ENCODE assay signal across 20 cellular contexts in genomic region chr5:1476181-1476966, GRCh38. TPM values are rescaled to one million over a fixed set of nuclear protein-coding genes. Genes with fewer than 3 reads are reported as not detected.
DNase-seq lines count a peak whose midpoint lies in the region; ATAC-seq, FAIRE-seq and TF ChIP-seq lines count a peak whose summit lies in the region.
"Had no signal": no experiment of that assay in that cellular context is flagged by ENCODE, and none has a peak within 500 bp of the region (broad histone marks: within the 10 kb centered on the region; RNA-seq: fewer than 3 reads in every experiment).

No MANE protein-coding gene starts in this region.

- no peak overlapping the region for H3K4me3 ChIP-seq in BE2C (ENCODE audit: low read depth, low read length)
- H3K4me3 ChIP-seq in esophagus squamous epithelium: no peak overlapping the region
- H3K4me3 ChIP-seq in neutrophil (ENCODE audit: low read depth in 1 of 2, low read length in 1 of 2): peak overlapping the region; percentile 8 to 21
- no peak overlapping the region for H3K4me3 ChIP-seq in prostate gland

- H3K4me1 ChIP-seq in BE2C (no peaks in the 10 kb centered on the region), esophagus squamous epithelium (peaks cover 0 to 11% (median 0%) of the 10 kb centered on the region in 3 donors), neutrophil (ENCODE audit: control insufficient read depth in 1 of 2, insufficient read depth in 1 of 2, low read depth in 1 of 2, low read length in 1 of 2) (peaks cover 73 to 76% of the 10 kb centered on the region in 2 experiments), prostate gland (replicated peaks) (no peaks in the 10 kb centered on the region)

- H3K9me3 ChIP-seq in BE2C: no peaks in the 10 kb centered on the region
- no peaks in the 10 kb centered on the region for H3K9me3 ChIP-seq in esophagus squamous epithelium
- H3K9me3 ChIP-seq in neutrophil: no peaks in the 10 kb centered on the region
- no peaks in the 10 kb centered on the region for H3K9me3 ChIP-seq in prostate gland

- no peaks in the 10 kb centered on the region for H3K4me1 Mint-ChIP-seq in activated CD4-positive, alpha-beta memory T cell treated with anti-CD3 and anti-CD28 coated beads for 36 hours (ENCODE audit: low read depth)
- H3K4me1 Mint-ChIP-seq in activated CD8-positive, alpha-beta T cell treated with anti-CD3 and anti-CD28 coated beads for 36 hours (ENCODE audit: low read depth): peaks cover 9% of the 10 kb centered on the region
- H3K4me1 Mint-ChIP-seq in mesothelial cell of epicardium: no peaks in the 10 kb centered on the region

- H3K36me3 ChIP-seq in BE2C: peaks cover 40% of the 10 kb centered on the region
- peaks cover 0 to 61% (median 0%) of the 10 kb centered on the region in 3 donors for H3K36me3 ChIP-seq in esophagus squamous epithelium
- H3K36me3 ChIP-seq in neutrophil: peaks cover 62% of the 10 kb centered on the region
- H3K36me3 ChIP-seq in prostate gland: no peaks in the 10 kb centered on the region

- CTCF ChIA-PET in activated CD4-positive, alpha-beta memory T cell treated with anti-CD3 and anti-CD28 coated beads for 36 hours (lab: Charles Lee): interaction anchor here (1.1 kb wide), 1 partner anchor 169 kb away, joined by 4 read pairs; no protein-coding TSS in a partner anchor
- CTCF ChIA-PET in activated CD8-positive, alpha-beta T cell treated with anti-CD3 and anti-CD28 coated beads for 36 hours (lab: Charles Lee): interaction anchor here (1.3 kb wide), 1 partner anchor 168 kb away, joined by 4 read pairs; no protein-coding TSS in a partner anchor

- FAIRE-seq in GM12891 (lab: Jason Lieb, UNC): peak; percentile 58

- 79 to 82% methylated on average over 13 to 23 of the region's 28 CpGs for WGBS in esophagus squamous epithelium, 2 donors
- 60% methylated on average over 27 of the region's 28 CpGs for WGBS in prostate gland

- intact Hi-C loops in esophagus squamous epithelium (cut with DNase I): no loop called here
- intact Hi-C loops in activated CD4-positive, alpha-beta memory T cell treated with anti-CD3 and anti-CD28 coated beads for 36 hours (cut with micrococcal nuclease): no loop called here
- intact Hi-C loops in activated CD8-positive, alpha-beta T cell treated with anti-CD3 and anti-CD28 coated beads for 36 hours (cut with micrococcal nuclease): no loop called here
- intact Hi-C loops in prostate gland (cut with DNase I): loop anchor here (10.0 kb wide), 1 partner anchor 168 kb away; no protein-coding TSS in a partner anchor

- peaks cover 28% of the 10 kb centered on the region for H3K36me3 Mint-ChIP-seq in activated CD4-positive, alpha-beta memory T cell treated with anti-CD3 and anti-CD28 coated beads for 36 hours
- peaks cover 25% of the 10 kb centered on the region for H3K36me3 Mint-ChIP-seq in activated CD8-positive, alpha-beta T cell treated with anti-CD3 and anti-CD28 coated beads for 36 hours (ENCODE audit: low read depth)
- H3K36me3 Mint-ChIP-seq in mesothelial cell of epicardium: peaks cover 10% of the 10 kb centered on the region

- H3K27ac Mint-ChIP-seq in activated CD4-positive, alpha-beta memory T cell treated with anti-CD3 and anti-CD28 coated beads for 36 hours: no peak overlapping the region
- no peak overlapping the region for H3K27ac Mint-ChIP-seq in activated CD8-positive, alpha-beta T cell treated with anti-CD3 and anti-CD28 coated beads for 36 hours
- H3K27ac Mint-ChIP-seq in mesothelial cell of epicardium: no peak overlapping the region

- no peaks in the 10 kb centered on the region for H3K9me3 Mint-ChIP-seq in activated CD4-positive, alpha-beta memory T cell treated with anti-CD3 and anti-CD28 coated beads for 36 hours
- no peaks in the 10 kb centered on the region for H3K9me3 Mint-ChIP-seq in activated CD8-positive, alpha-beta T cell treated with anti-CD3 and anti-CD28 coated beads for 36 hours
- H3K9me3 Mint-ChIP-seq in mesothelial cell of epicardium: no peaks in the 10 kb centered on the region
- H3K9me3 Mint-ChIP-seq: CD8-positive, alpha-beta memory T cell had no signal

- TF ChIP-seq CTCF in BE2C (IDR thresholded peaks at IDR 0.05; ENCODE audit: low read depth, low read length): no peak
- no peak for TF ChIP-seq CTCF in esophagus squamous epithelium (IDR thresholded peaks at IDR 0.05)
- TF ChIP-seq CTCF in neutrophil (IDR thresholded peaks at IDR 0.05): no peak
- TF ChIP-seq CTCF in activated CD8-positive, alpha-beta T cell treated with anti-CD3 and anti-CD28 coated beads for 36 hours (IDR thresholded peaks at IDR 0.05): no peak
- TF ChIP-seq CTCF in prostate gland (IDR thresholded peaks at IDR 0.05): no peak
- TF ChIP-seq CTCF in mesothelial cell of epicardium (IDR thresholded peaks at IDR 0.05; ENCODE audit: unreplicated experiment): no peak

- no peak overlapping the region for H3K4me3 Mint-ChIP-seq in activated CD4-positive, alpha-beta memory T cell treated with anti-CD3 and anti-CD28 coated beads for 36 hours
- H3K4me3 Mint-ChIP-seq in activated CD8-positive, alpha-beta T cell treated with anti-CD3 and anti-CD28 coated beads for 36 hours: no peak overlapping the region
- H3K4me3 Mint-ChIP-seq in mesothelial cell of epicardium: no peak overlapping the region
- H3K4me3 Mint-ChIP-seq: CD8-positive, alpha-beta memory T cell had no signal

- H3K27ac ChIP-seq in esophagus squamous epithelium (peak overlapping the region in 3 of 4 donors; percentile 25 to 50 (median 45)), neutrophil (peak overlapping the region; percentile 97), prostate gland (no peak overlapping the region)
- H3K27ac ChIP-seq: brain microvascular endothelial cell had no signal

- H3K27me3 Mint-ChIP-seq in activated CD4-positive, alpha-beta memory T cell treated with anti-CD3 and anti-CD28 coated beads for 36 hours: no peaks in the 10 kb centered on the region
- no peaks in the 10 kb centered on the region for H3K27me3 Mint-ChIP-seq in activated CD8-positive, alpha-beta T cell treated with anti-CD3 and anti-CD28 coated beads for 36 hours
- no peaks in the 10 kb centered on the region for H3K27me3 Mint-ChIP-seq in mesothelial cell of epicardium (ENCODE audit: low read depth)
- H3K27me3 Mint-ChIP-seq: CD8-positive, alpha-beta memory T cell had no signal

- H3K27me3 ChIP-seq in BE2C (no peaks in the 10 kb centered on the region), esophagus squamous epithelium (no peaks in the 10 kb centered on the region), neutrophil (no peaks in the 10 kb centered on the region), prostate gland (replicated peaks; ENCODE audit: insufficient read depth) (no peaks in the 10 kb centered on the region)
- H3K27me3 ChIP-seq: brain microvascular endothelial cell had no signal

- ATAC-seq in activated CD8-positive, alpha-beta T cell treated with anti-CD3 and anti-CD28 coated beads for 36 hours: no peak

- POLR2A ChIA-PET in activated CD4-positive, alpha-beta memory T cell treated with anti-CD3 and anti-CD28 coated beads for 36 hours (lab: Charles Lee): no interaction called here
- POLR2A ChIA-PET in activated CD8-positive, alpha-beta T cell treated with anti-CD3 and anti-CD28 coated beads for 36 hours (lab: Charles Lee): no interaction called here

- peak; percentile 11 for DNase-seq in BE2C
- no peak for DNase-seq in GM12891 (ENCODE audit: insufficient read length, low spot score)
- no peak for DNase-seq in esophagus squamous epithelium (lab: John Stamatoyannopoulos, UW)
- no peak for DNase-seq in activated CD4-positive, alpha-beta memory T cell treated with anti-CD3 and anti-CD28 coated beads for 36 hours
- no peak for DNase-seq in activated CD8-positive, alpha-beta T cell treated with anti-CD3 and anti-CD28 coated beads for 36 hours
- DNase-seq in prostate gland (ENCODE audit: low spot score): no peak
- no peak for DNase-seq in mesothelial cell of epicardium (ENCODE audit: low spot score in 2 of 2, unreplicated experiment in 2 of 2)
- DNase-seq: activated CD4-positive, alpha-beta T cell treated with anti-CD3 and anti-CD28 coated beads, Interleukin-2, amount 50 U/mL, for 48 hours; activated T-cell treated with anti-CD3 and anti-CD28 coated beads, Interleukin-2, amount 50 U/mL, for 48 hours; brain microvascular endothelial cell; DMS79 treated with DMSO at 0.1 percent for 48 hours; foreskin fibroblast; islet precursor cell; NCI-H1105; NCI-H526 treated with DMSO at 0.1 percent for 48 hours; T-helper 1 cell had no signal

- TF ChIP-seq POLR2A in GM12891 (IDR thresholded peaks at IDR 0.05; ENCODE audit: low read depth, low read length): no peak
- TF ChIP-seq POLR2A in esophagus squamous epithelium (IDR thresholded peaks at IDR 0.05): no peak
- no peak for TF ChIP-seq POLR2A in prostate gland (IDR thresholded peaks at IDR 0.05)

TF ChIP-seq in GM12891, 5 proteins besides CTCF, POLR2A, EP300 and RAD21:
- TF ChIP-seq POU2F2 (IDR thresholded peaks at IDR 0.05; ENCODE audit: low read depth, low read length) (no peak), TAF1 (IDR thresholded peaks at IDR 0.05; ENCODE audit: low read depth, low read length) (no peak), POLR2AphosphoS5 (IDR thresholded peaks at IDR 0.05; ENCODE audit: low read depth, low read length) (no peak), PAX5 (IDR thresholded peaks at IDR 0.05; ENCODE audit: insufficient read depth, low read length, severe bottlenecking) (no peak), SPI1 (IDR thresholded peaks at IDR 0.05; ENCODE audit: low read depth, low read length) (no peak)
TF ChIP-seq in GM12891: peak in this region for 0.

RNA-seq across cellular contexts. Expression of gene SLC6A3, which starts 31.1 kb away (rescaled TPM):
- polyA plus RNA-seq in BE2C (2012; ENCODE audit: insufficient read depth, insufficient read length, low read depth): 1.2 TPM
- polyA plus RNA-seq in GM12891 (2012; ENCODE audit: low read depth, missing spikeins): 0.05 TPM
- total RNA-seq in esophagus squamous epithelium (under 1 TPM in 1 of 4 donors, not detected in 3; 0.19 TPM), prostate gland (1 to 10 TPM in 1 of 2 donors, not detected in 1; 4.6 TPM), mesothelial cell of epicardium (0.04 to 0.07 TPM in 2 of 3 replicates, not detected in the other)
- total RNA-seq in activated CD4-positive, alpha-beta memory T cell treated with anti-CD3 and anti-CD28 coated beads for 36 hours: not detected
- total RNA-seq in activated CD8-positive, alpha-beta T cell treated with anti-CD3 and anti-CD28 coated beads for 36 hours: not detected
- total RNA-seq: CD8-positive, alpha-beta memory T cell; mesenteric fat pad; temporal lobe had no signal
- polyA plus RNA-seq: CD8-positive, alpha-beta memory T cell had no signal

RNA-seq across cellular contexts. Expression of gene LPCAT1, which starts 47.4 kb away (rescaled TPM):
- 28.2 TPM for polyA plus RNA-seq in BE2C (2012; ENCODE audit: insufficient read depth, insufficient read length, low read depth)
- polyA plus RNA-seq in GM12891 (2012; ENCODE audit: low read depth, missing spikeins): 54.4 TPM
- total RNA-seq in esophagus squamous epithelium (10 to 100 TPM in 3 of 4 donors, 1 to 10 TPM in 1; 7.7 to 44.8 (median 12.0) TPM), prostate gland (10 to 100 TPM; 22.6 to 23.9 TPM), mesothelial cell of epicardium (73.9 to 76.8 TPM (median 74.8 TPM) in 3 replicates)
- total RNA-seq in activated CD4-positive, alpha-beta memory T cell treated with anti-CD3 and anti-CD28 coated beads for 36 hours: 10 to 100 TPM; 48.4 to 51.4 TPM
- total RNA-seq in activated CD8-positive, alpha-beta T cell treated with anti-CD3 and anti-CD28 coated beads for 36 hours: 10 to 100 TPM; 37.2 to 43.6 TPM

Comparison
In these comparisons a context has a peak if more than half of its experiments do, and no peak if none do; other contexts are left out.
1. H3K4me3 ChIP-seq: peak in neutrophil (2 of 2); none in BE2C (single experiment), esophagus squamous epithelium (0 of 4) and prostate gland (0 of 2).
2. H3K27ac ChIP-seq: peak in esophagus squamous epithelium (3 of 4) and neutrophil (single experiment); none in prostate gland (0 of 2).